In the genomic region with DNA sequence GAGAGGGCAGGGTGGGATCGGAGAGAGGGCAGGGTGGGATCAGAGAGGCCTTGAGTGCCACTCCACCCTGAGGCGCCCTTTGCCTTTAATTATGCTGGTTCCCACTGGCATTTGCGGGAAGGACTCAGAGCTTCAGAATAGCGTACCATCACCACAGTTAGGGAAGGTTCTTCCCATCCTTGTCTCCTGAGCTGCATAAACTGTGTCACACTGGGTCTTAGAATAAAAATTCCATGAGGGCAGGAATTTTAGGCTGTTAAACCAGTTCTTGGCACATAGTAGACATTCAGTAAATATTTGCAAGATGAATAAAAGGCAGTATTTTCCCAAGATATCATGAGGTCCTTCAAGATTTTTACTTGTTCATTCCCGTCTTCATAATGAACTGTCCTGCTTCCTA, we compare ENCODE assay signal across 24 cellular contexts.
"Had no signal": no experiment of that assay in that cellular context is flagged by ENCODE, and none has a peak within 500 bp of the region (broad histone marks: within the 10 kb centered on the region; RNA-seq: fewer than 3 reads in every experiment).

No MANE protein-coding gene starts in this region.

- ATAC-seq: gastroesophageal sphincter; left lobe of liver; naive thymus-derived CD4-positive, alpha-beta T cell; psoas muscle; right lobe of liver; upper lobe of right lung had no signal

- H3K4me3 Mint-ChIP-seq: naive thymus-derived CD4-positive, alpha-beta T cell had no signal

- H3K27me3 Mint-ChIP-seq: naive thymus-derived CD4-positive, alpha-beta T cell had no signal

- H3K27me3 ChIP-seq: dorsolateral prefrontal cortex, esophagus muscularis mucosa, gastroesophageal sphincter, neutrophil, right lobe of liver, suprapubic skin, thyroid gland, upper lobe of right lung, vagina had no signal

- H3K27ac ChIP-seq: dorsolateral prefrontal cortex, epithelial cell of prostate, esophagus muscularis mucosa, gastroesophageal sphincter, neutrophil, psoas muscle, right lobe of liver, suprapubic skin, thyroid gland, upper lobe of right lung, vagina had no signal

- H3K9me3 Mint-ChIP-seq: naive thymus-derived CD4-positive, alpha-beta T cell had no signal

- H3K4me1 ChIP-seq: psoas muscle, right lobe of liver, thyroid gland, upper lobe of right lung, vagina had no signal

- DNase-seq: cortex of kidney; dorsolateral prefrontal cortex; effector CD8-positive, alpha-beta T cell; foreskin fibroblast; glutamatergic neuron; islet precursor cell; mammary epithelial cell; naive thymus-derived CD4-positive, alpha-beta T cell; psoas muscle; retina; right lobe of liver; stimulated activated CD4-positive, alpha-beta T cell treated with anti-CD3 and anti-CD28 coated beads, Interleukin-2, amount 100 ng/mL, for 24 hours; stimulated activated CD4-positive, alpha-beta T cell treated with anti-CD3 and anti-CD28 coated beads, Interleukin-4, amount 100 ng/mL, for 4 hours; stimulated activated naive CD4-positive, alpha-beta T cell treated with Interleukin-2 at 50 U/mL for 16 hours; thyroid gland; upper lobe of right lung had no signal

- FAIRE-seq: endometrium had no signal

- H3K4me3 ChIP-seq: dorsolateral prefrontal cortex, esophagus muscularis mucosa, gastroesophageal sphincter, psoas muscle, right lobe of liver, suprapubic skin, thyroid gland, upper lobe of right lung, vagina had no signal

- H3K9me3 ChIP-seq: esophagus muscularis mucosa, gastroesophageal sphincter, neutrophil, psoas muscle, right lobe of liver, suprapubic skin, thyroid gland, upper lobe of right lung, vagina had no signal
